21 cellular contexts compared by ENCODE assay signal in genomic region chr5:52863715-52864114, GRCh38.
DNase-seq lines count a peak whose midpoint lies in the region; ATAC-seq, FAIRE-seq and TF ChIP-seq lines count a peak whose summit lies in the region.
"Had no signal": no experiment of that assay in that cellular context is flagged by ENCODE, and none has a peak within 500 bp of the region (broad histone marks: within the 10 kb centered on the region; RNA-seq: fewer than 3 reads in every experiment).

No MANE protein-coding gene starts in this region.

- peak overlapping the region; percentile 69 for H3K4me2 ChIP-seq in smooth muscle cell

- peak; percentile 40 for ATAC-seq in left lobe of liver
- ATAC-seq in psoas muscle: no peak
- ATAC-seq in HG03045 (IDR thresholded peaks at IDR 0.05; ENCODE audit: unreplicated experiment): no peak
- ATAC-seq: stimulated activated effector memory CD8-positive, alpha-beta T cell treated with anti-CD3 and anti-CD28 coated beads, Interleukin-12 subunit alpha, Interleukin-12 subunit beta, amount 100 ng/mL, for 72 hours had no signal

- peaks cover 16% of the 10 kb centered on the region for H3F3A ChIP-seq in smooth muscle cell (ENCODE audit: low read depth)

- no peak for TF ChIP-seq POLR2A in H54 (IDR thresholded peaks at IDR 0.05; ENCODE audit: low read depth, low read length)

- H3K27ac ChIP-seq in smooth muscle cell (ENCODE audit: low read depth) (peak overlapping the region; percentile 95), psoas muscle (no peak overlapping the region)

- no peak overlapping the region for H2AFZ ChIP-seq in smooth muscle cell (ENCODE audit: low read depth)

- H3K9me3 ChIP-seq in smooth muscle cell (replicated peaks; ENCODE audit: low read depth) (no peaks in the 10 kb centered on the region), psoas muscle (no peaks in the 10 kb centered on the region)
- H3K9me3 ChIP-seq: MG63, right atrium auricular region had no signal

- intact Hi-C loops in psoas muscle (cut with DNase I): no loop called here

- FAIRE-seq in H54 (lab: Jason Lieb, UNC): peak; percentile 65
- FAIRE-seq: D721Med, GM18507, GM19239, TTC549 had no signal

- H3K36me3 ChIP-seq in smooth muscle cell (ENCODE audit: low read depth) (no peaks in the 10 kb centered on the region), psoas muscle (ENCODE audit: insufficient read depth in 1 of 2, low read depth in 1 of 2) (no peaks in the 10 kb centered on the region)
- H3K36me3 ChIP-seq: MG63, right atrium auricular region had no signal

- H3K4me1 ChIP-seq in smooth muscle cell (ENCODE audit: low read depth) (peaks cover 20% of the 10 kb centered on the region), psoas muscle (no peaks in the 10 kb centered on the region)

- TF ChIP-seq CTCF in astrocyte of the spinal cord (IDR thresholded peaks at IDR 0.05; ENCODE audit: low read depth, low read length) (no peak), smooth muscle cell (IDR thresholded peaks at IDR 0.05; ENCODE audit: borderline replicate concordance, insufficient read depth, poor library complexity, severe bottlenecking) (no peak), psoas muscle (IDR thresholded peaks at IDR 0.05) (no peak)

- DNase-seq in H54 (ENCODE audit: insufficient read length, low spot score) (no peak), astrocyte of the spinal cord (ENCODE audit: low read depth, low spot score) (peak; percentile 6), left lobe of liver (ENCODE audit: low spot score) (no peak), smooth muscle cell (lab: John Stamatoyannopoulos, UW; ENCODE audit: unreplicated experiment) (no peak), psoas muscle (no peak), 8988T (no peak)
- no peak for DNase-seq in stimulated activated CD8-positive, alpha-beta memory T cell treated with anti-CD3 and anti-CD28 coated beads, Interleukin-4, amount 100 ng/mL, for 48 hours
- DNase-seq: activated effector memory CD4-positive, alpha-beta T cell treated with anti-CD3 and anti-CD28 coated beads, Interleukin-2, amount 50 U/mL, for 16 hours; islet precursor cell; MG63; NCI-H2171; NK-92 treated with Interleukin-12 subunit alpha and Interleukin-12 subunit beta, amount 100 ng/mL, for 24 hours; SIG-M5; stimulated activated CD4-positive, alpha-beta T cell treated with anti-CD3 and anti-CD28 coated beads, Interleukin-4, amount 100 ng/mL, for 4 hours had no signal

- WGBS in smooth muscle cell (ENCODE audit: low lambda C conversion rate): 52% methylated on average over 2 of the region's 2 CpGs
- 53 to 65% (median 63%) methylated on average over 2 of the region's 2 CpGs for WGBS in psoas muscle, 3 donors

- no peaks in the 10 kb centered on the region for H4K20me1 ChIP-seq in smooth muscle cell (ENCODE audit: low read depth)

- H3K4me3 ChIP-seq in astrocyte of the spinal cord (ENCODE audit: low read depth, low read length) (no peak overlapping the region), smooth muscle cell (no peak overlapping the region), psoas muscle (no peak overlapping the region)
- H3K4me3 ChIP-seq: MG63, right atrium auricular region had no signal

- peak overlapping the region; percentile 19 for H3K9ac ChIP-seq in smooth muscle cell (ENCODE audit: low read depth)

- H3K27me3 ChIP-seq in smooth muscle cell (ENCODE audit: low read depth) (no peaks in the 10 kb centered on the region), psoas muscle (ENCODE audit: insufficient read depth in 3 of 3, low read length in 2 of 3) (no peaks in the 10 kb centered on the region)
- H3K27me3 ChIP-seq: MG63, right atrium auricular region had no signal

- in situ Hi-C loops in astrocyte of the spinal cord (cut with HindIII; ENCODE audit: low sequenced_read_pairs): no loop called here

- H3K79me2 ChIP-seq in smooth muscle cell (ENCODE audit: low read depth): peaks cover 20% of the 10 kb centered on the region
